17 cellular contexts compared by ENCODE assay signal in the genomic region with DNA sequence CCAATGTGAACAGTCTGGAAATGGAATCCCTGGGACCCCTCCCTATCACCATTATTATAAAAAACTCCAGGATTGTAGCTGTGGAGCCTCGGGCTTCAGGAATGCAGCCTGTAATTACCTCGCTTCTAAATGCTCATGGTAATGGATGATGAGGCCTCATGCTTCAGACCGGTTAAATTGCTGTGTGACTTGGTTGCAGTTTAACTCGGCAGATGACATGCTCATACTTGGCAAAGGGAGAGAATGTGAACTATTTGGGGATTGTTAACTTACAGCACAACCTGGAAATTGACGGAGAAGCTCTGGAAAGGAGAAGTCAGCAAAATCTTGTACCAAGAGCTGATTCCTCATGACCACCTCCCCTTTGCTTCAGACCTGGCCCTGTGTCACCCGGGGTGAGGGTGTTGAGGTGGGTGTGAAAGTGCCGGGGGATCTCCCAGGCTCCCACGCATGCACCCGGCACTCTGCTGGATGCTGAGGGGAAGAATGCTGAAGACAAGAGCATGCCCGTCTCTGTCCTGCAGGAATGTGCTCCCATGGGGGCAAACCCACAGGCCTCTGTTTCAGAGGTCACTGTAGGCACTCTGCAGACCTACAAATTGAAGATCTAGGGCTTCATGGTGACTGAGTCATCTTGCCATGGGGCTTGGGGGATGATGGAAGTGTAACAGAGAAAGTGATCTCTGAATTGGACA.
"Had no signal": no experiment of that assay in that cellular context is flagged by ENCODE, and none has a peak within 500 bp of the region (broad histone marks: within the 10 kb centered on the region; RNA-seq: fewer than 3 reads in every experiment).

No MANE protein-coding gene starts in this region.

- H3K27me3 ChIP-seq: cardiac muscle cell, foreskin keratinocyte, sigmoid colon had no signal

- H3K9me3 ChIP-seq: prostate gland, sigmoid colon had no signal

- H3K4me3 ChIP-seq: cardiac muscle cell, prostate gland, sigmoid colon had no signal

- ATAC-seq: activated T-helper 17 cell treated with anti-CD3 and anti-CD28 coated beads, Interleukin-2, amount 50 U/mL, for 72 hours; foreskin keratinocyte; left ventricle myocardium superior; SK-N-SH treated with all-trans-retinoic acid at 6 μM for 48 hours; stimulated activated naive CD8-positive, alpha-beta T cell treated with anti-CD3 and anti-CD28 coated beads, Interleukin-15, amount 100 ng/mL, for 72 hours had no signal

- H3K27ac ChIP-seq: cardiac muscle cell, foreskin keratinocyte, prostate gland, sigmoid colon, VCaP had no signal

- DNase-seq: activated CD4-positive, alpha-beta T cell treated with anti-CD3 and anti-CD28 coated beads for 1 hour; activated CD4-positive, alpha-beta T cell treated with anti-CD3 and anti-CD28 coated beads, Interleukin-2, amount 50 U/mL, for 48 hours; activated naive CD4-positive, alpha-beta T cell treated with Interleukin-2 at 50 U/mL for 16 hours; anterior cingulate cortex; effector CD4-positive, alpha-beta T cell; left ventricle myocardium superior; occipital lobe; sigmoid colon; stimulated activated CD4-positive, alpha-beta T cell treated with anti-CD3 and anti-CD28 coated beads, Interleukin-1b, Interleukin-23, amount 100 ng/mL, for 48 hours; stimulated activated naive CD8-positive, alpha-beta T cell treated with anti-CD3 and anti-CD28 coated beads, Interleukin-15, amount 100 ng/mL, for 72 hours; T-helper 1 cell had no signal

- H3K36me3 ChIP-seq: cardiac muscle cell, prostate gland, sigmoid colon had no signal

- H3K4me1 ChIP-seq: foreskin keratinocyte, prostate gland, sigmoid colon had no signal
